Comparison of ENCODE assay signal across 6 cellular contexts in the genomic region with DNA sequence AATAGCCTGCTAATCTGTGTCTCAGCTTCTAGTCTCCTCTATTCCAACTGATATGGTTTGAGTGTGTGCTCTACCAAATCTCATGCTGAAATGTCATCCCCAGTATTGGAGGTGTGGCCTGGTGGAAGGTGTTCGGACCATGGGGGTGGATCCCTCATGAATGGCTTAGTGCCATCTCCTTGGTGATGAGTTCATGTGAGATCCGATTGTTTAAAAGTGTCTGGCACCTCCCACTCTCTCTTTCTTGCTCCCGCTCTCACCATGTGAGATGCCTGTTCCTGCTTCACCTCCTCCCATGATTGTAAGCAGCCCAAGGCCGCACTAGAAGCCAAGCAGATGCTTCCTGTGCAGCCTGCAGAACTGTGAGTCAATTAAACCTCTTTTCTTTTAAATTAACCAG.
"Had no signal": no experiment of that assay in that cellular context is flagged by ENCODE, and none has a peak within 500 bp of the region (broad histone marks: within the 10 kb centered on the region; RNA-seq: fewer than 3 reads in every experiment).

No MANE protein-coding gene starts in this region.

- DNase-seq: GOT3, H9, HCEC 1CT, KBM-7 had no signal

- H3K9me3 Mint-ChIP-seq: H9 had no signal

- ATAC-seq: HepG2 had no signal

- H3K27ac Mint-ChIP-seq: H9, IgD-negative memory B cell had no signal

- H3K4me3 Mint-ChIP-seq: H9, IgD-negative memory B cell had no signal

- H3K4me1 Mint-ChIP-seq: IgD-negative memory B cell had no signal
